8 cellular contexts compared by ENCODE assay signal in the genomic region with DNA sequence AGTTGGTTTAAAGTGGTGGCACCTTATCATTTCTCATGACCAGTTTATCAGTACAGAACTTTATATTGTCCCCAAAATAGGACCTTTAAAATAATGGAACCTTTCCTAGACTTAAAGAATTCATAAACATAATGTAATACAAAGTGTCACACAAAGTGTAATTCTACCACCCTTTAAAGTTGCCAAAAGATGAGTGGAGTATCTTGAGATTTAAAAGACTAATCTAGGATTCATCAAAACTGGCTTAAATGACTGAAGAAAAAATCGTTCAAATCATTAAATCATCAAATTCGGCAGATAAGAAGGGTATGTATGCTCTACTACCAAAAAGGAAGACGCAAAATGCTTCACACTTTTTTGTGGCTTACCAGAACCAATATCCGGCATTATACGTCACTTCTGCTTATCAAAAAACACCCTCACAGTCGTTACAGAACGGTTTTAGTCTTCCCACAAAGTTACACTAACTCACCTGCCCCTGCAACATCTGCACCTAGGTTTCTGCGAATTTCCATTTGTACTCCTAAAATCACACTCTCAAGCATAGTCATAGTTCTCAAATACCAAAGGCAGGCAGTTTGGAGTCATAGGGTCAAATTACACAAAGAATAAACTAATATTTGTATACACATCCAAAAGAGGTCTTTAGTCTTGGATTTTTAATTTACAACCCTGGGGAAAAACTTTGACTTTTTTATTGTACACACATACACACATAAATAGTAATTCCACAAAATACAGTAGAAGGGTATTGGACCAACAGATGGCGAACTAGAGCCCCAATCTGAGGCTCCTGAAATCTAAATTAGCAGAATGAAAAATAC. TPM values are rescaled to one million over a fixed set of nuclear protein-coding genes. Genes with fewer than 3 reads are reported as not detected.
DNase-seq lines count a peak whose midpoint lies in the region; TF ChIP-seq lines count a peak whose summit lies in the region.

No MANE protein-coding gene starts in this region.

- WGBS in tibial nerve, 2 donors = 47 to 50% methylated on average over 9 of the region's 9 CpGs

- no peaks in the 10 kb centered on the region for H3K27me3 Mint-ChIP-seq in T-helper 2 cell treated with Interferon-gamma antibody and Interleukin-4, amounts not matched to agents 5 μg/mL and 100 μg/mL, for 36 hours (ENCODE audit: low read depth)

- H3K4me3 Mint-ChIP-seq in T-helper 2 cell treated with Interferon-gamma antibody and Interleukin-4, amounts not matched to agents 5 μg/mL and 100 μg/mL, for 36 hours = peak overlapping the region; percentile 76

- TF ChIP-seq POLR2A in tibial nerve (IDR thresholded peaks at IDR 0.05) = no peak

- H3K9me3 Mint-ChIP-seq in T-helper 2 cell treated with Interferon-gamma antibody and Interleukin-4, amounts not matched to agents 5 μg/mL and 100 μg/mL, for 36 hours = no peaks in the 10 kb centered on the region

- H3K9me3 ChIP-seq in mucosa of stomach (ENCODE audit: control insufficient read depth, low read length) (no peaks in the 10 kb centered on the region), tibial nerve (no peaks in the 10 kb centered on the region)

- peaks cover 32% of the 10 kb centered on the region for H3K36me3 Mint-ChIP-seq in T-helper 2 cell treated with Interferon-gamma antibody and Interleukin-4, amounts not matched to agents 5 μg/mL and 100 μg/mL, for 36 hours (ENCODE audit: low read depth)

- H3K27me3 ChIP-seq in mucosa of stomach (ENCODE audit: control insufficient read depth, insufficient read depth, low read length) (no peaks in the 10 kb centered on the region), tibial nerve (no peaks in the 10 kb centered on the region)

- no peaks in the 10 kb centered on the region for H3K36me3 ChIP-seq in mucosa of stomach (ENCODE audit: control insufficient read depth, insufficient read depth, low read length)
- H3K36me3 ChIP-seq in tibial nerve = no peaks in the 10 kb centered on the region

- peak overlapping the region; percentile 99 for H3K27ac ChIP-seq in coronary artery
- H3K27ac ChIP-seq in tibial nerve = peak overlapping the region; percentile 97 to 100 (median 100)

- peaks cover 24% of the 10 kb centered on the region for H3K4me1 ChIP-seq in mucosa of stomach (ENCODE audit: control insufficient read depth, insufficient read depth, low read length)
- peaks cover 0 to 47% (median 27%) of the 10 kb centered on the region in 4 donors for H3K4me1 ChIP-seq in tibial nerve

- peak overlapping the region; percentile 30 for H3K9ac ChIP-seq in mucosa of stomach (ENCODE audit: low read length)

- TF ChIP-seq EP300 in tibial nerve (IDR thresholded peaks at IDR 0.05) = no peak

- peak overlapping the region; percentile 97 for H3K4me3 ChIP-seq in coronary artery
- H3K4me3 ChIP-seq in mucosa of stomach (ENCODE audit: low read length) = peak overlapping the region; percentile 0
- peak overlapping the region; percentile 80 to 100 (median 98) for H3K4me3 ChIP-seq in tibial nerve

- no peak for TF ChIP-seq CTCF in coronary artery (IDR thresholded peaks at IDR 0.05)
- peak in 4 of 5 experiments; percentile 26 to 48 (median 34) for TF ChIP-seq CTCF in tibial nerve (IDR thresholded peaks at IDR 0.05)

- DNase-seq in NCI-H2081 (lab: John Stamatoyannopoulos, UW) (peak; percentile 12 to 55), NCI-H2081 treated with DMSO at 0.1 percent for 48 hours (lab: John Stamatoyannopoulos, UW) (no peak), LoVo (ENCODE audit: low spot score) (peak; percentile 54), coronary artery (ENCODE audit: low spot score) (no peak), tibial nerve (ENCODE audit: low spot score in 2 of 2) (peak in 1 of 2 donors; percentile 26), islet precursor cell (no peak)
- peak; percentile 81 for DNase-seq in T-helper 2 cell treated with Interferon-gamma antibody and Interleukin-4, amounts not matched to agents 5 μg/mL and 100 μg/mL, for 36 hours (ENCODE audit: low spot score)

- peaks cover 57% of the 10 kb centered on the region for H3K4me1 Mint-ChIP-seq in T-helper 2 cell treated with Interferon-gamma antibody and Interleukin-4, amounts not matched to agents 5 μg/mL and 100 μg/mL, for 36 hours (ENCODE audit: low read depth)

- peak overlapping the region; percentile 98 for H3K27ac Mint-ChIP-seq in T-helper 2 cell treated with Interferon-gamma antibody and Interleukin-4, amounts not matched to agents 5 μg/mL and 100 μg/mL, for 36 hours

RNA-seq across cellular contexts. Expression of gene KANSL1, which starts 1.4 kb away (rescaled TPM):
- total RNA-seq in tibial nerve = 100 to 1,000 TPM in 2 of 4 donors, 10 to 100 TPM in 2; 91.3 to 120 (median 105) TPM

Comparison
In these comparisons a context has a peak if more than half of its experiments do, and no peak if none do; other contexts are left out.
1. DNase-seq: peak in NCI-H2081 (2 of 2), LoVo (single experiment) and T-helper 2 cell treated with Interferon-gamma antibody and Interleukin-4, amounts not matched to agents 5 μg/mL and 100 μg/mL, for 36 hours (single experiment); none in NCI-H2081 treated with DMSO at 0.1 percent for 48 hours (single experiment), coronary artery (single experiment) and islet precursor cell (single experiment).
2. H3K4me3 ChIP-seq: peak in every context shown above with its lines; median percentile 98 in tibial nerve; 97 in coronary artery; 0 in mucosa of stomach.